2 cellular contexts compared by ENCODE assay signal in genomic region chr22:42624551-42625106, GRCh38.
TF ChIP-seq lines count a peak whose summit lies in the region.

No MANE protein-coding gene starts in this region.

TF ChIP-seq in IMR-90, 13 proteins besides CTCF, POLR2A, EP300 and RAD21:
- TF ChIP-seq NFE2L2 (IDR thresholded peaks at IDR 0.05; ENCODE audit: low read depth, low read length) = no peak
- TF ChIP-seq FOS (IDR thresholded peaks at IDR 0.05; ENCODE audit: low read depth, low read length) = no peak
- TF ChIP-seq MAZ (IDR thresholded peaks at IDR 0.05; ENCODE audit: borderline replicate concordance, low read depth, low read length) = no peak
- TF ChIP-seq CHD1 (IDR thresholded peaks at IDR 0.05; ENCODE audit: low read depth, low read length) = no peak
TF ChIP-seq in IMR-90: peak in this region for 0.

TF ChIP-seq in H1, 55 proteins besides CTCF, POLR2A, EP300 and RAD21:
- TF ChIP-seq GTF2F1 (IDR thresholded peaks at IDR 0.05; ENCODE audit: borderline replicate concordance, low read depth, low read length) (no peak), KDM5A (IDR thresholded peaks at IDR 0.05; ENCODE audit: low read length) (no peak), MAX (IDR thresholded peaks at IDR 0.05) (no peak), BRCA1 (IDR thresholded peaks at IDR 0.05; ENCODE audit: low read depth, low read length) (no peak), TAF1 (IDR thresholded peaks at IDR 0.05; ENCODE audit: low read depth, low read length) (no peak), POU5F1 (IDR thresholded peaks at IDR 0.05; ENCODE audit: low read depth, low read length) (no peak), SP4 (IDR thresholded peaks at IDR 0.05; ENCODE audit: low read length) (no peak), NANOG (IDR thresholded peaks at IDR 0.05; ENCODE audit: insufficient read depth, low read depth, low read length, poor library complexity, severe bottlenecking) (no peak), CHD2 (IDR thresholded peaks at IDR 0.05; ENCODE audit: low read length) (no peak), SP2 (IDR thresholded peaks at IDR 0.05; ENCODE audit: low read length) (no peak), CEBPB (IDR thresholded peaks at IDR 0.05; ENCODE audit: low read depth, low read length) (no peak), POLR2AphosphoS5 (IDR thresholded peaks at IDR 0.05; ENCODE audit: low read depth, low read length) (no peak), SAP30 (IDR thresholded peaks at IDR 0.05; ENCODE audit: insufficient read depth, insufficient replicate concordance, low read length) (no peak), ASH2L (IDR thresholded peaks at IDR 0.05; ENCODE audit: low read length) (no peak), CBX8 (IDR thresholded peaks at IDR 0.05; ENCODE audit: borderline replicate concordance, low read depth, low read length) (no peak), SRF (IDR thresholded peaks at IDR 0.05; ENCODE audit: low read depth, low read length) (no peak), TCF12 (IDR thresholded peaks at IDR 0.05; ENCODE audit: low read depth, low read length) (no peak), GABPA (IDR thresholded peaks at IDR 0.05; ENCODE audit: borderline replicate concordance, insufficient read depth, low read length) (no peak)
